ENCODE assay signal across 8 cellular contexts in the genomic region with DNA sequence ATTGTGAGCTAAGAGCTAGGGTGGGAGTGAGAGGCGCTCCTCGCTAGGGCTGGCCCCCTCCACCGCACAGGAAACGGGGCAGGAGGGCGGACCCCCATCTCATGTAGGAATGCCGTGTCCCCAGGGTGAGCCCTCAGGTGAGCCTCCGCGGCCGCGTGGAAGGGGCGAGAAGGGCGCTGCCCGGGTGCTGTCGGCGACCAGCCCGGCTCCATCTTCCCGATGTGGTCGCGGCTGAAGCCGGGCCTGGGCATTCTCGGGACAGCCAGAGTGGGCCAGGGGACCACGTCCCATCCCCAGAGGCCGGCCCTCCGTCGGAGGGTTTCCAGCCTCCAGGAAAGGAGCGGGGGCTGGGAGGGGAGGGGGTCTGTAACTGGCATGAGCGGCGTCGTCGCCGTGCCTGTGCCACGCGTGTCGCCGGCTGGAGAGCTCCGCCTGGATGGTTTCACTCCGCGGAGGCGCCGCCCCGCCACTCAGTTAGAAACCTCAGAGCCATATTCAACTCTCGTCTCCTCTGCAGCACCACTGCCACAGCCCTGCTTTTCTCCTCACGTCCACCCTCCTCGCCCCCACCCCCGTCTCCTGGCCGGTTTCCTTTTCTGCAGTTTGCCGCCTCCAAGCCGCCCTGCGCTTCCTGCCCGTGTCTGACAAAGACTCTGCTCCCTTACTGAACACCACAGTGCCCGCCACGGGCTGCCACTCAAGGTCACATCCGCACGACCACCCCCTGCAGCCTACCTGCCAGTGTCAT. TPM values are rescaled to one million over a fixed set of nuclear protein-coding genes. Genes with fewer than 3 reads are reported as not detected.
DNase-seq lines count a peak whose midpoint lies in the region; ATAC-seq, FAIRE-seq and TF ChIP-seq lines count a peak whose summit lies in the region.

A gene with protein sequence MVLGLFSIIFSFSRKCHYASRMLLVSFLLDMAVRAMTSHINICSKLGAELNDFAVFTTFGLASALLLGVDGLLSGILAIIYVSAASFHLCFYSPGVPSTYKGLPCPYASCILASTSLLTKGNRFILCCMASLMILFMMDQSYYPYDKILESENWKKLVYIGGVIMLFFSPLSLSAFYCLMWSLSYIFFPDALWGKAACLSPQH (plus strand): TSS at position 46 of the 748 bp plus-strand sequence. CDS start 4,903 bp downstream, outside the sequence.

- TF ChIP-seq POLR2A in endothelial cell of umbilical vein (IDR thresholded peaks at IDR 0.05; ENCODE audit: low read depth, low read length) (peak; percentile 21), uterus (IDR thresholded peaks at IDR 0.05) (no peak)

- no peak within 1 kb of the TSS for H3K9ac ChIP-seq in endothelial cell of umbilical vein (replicated peaks; ENCODE audit: extremely low read depth, insufficient read depth, low read length)

- H3K4me2 ChIP-seq in endothelial cell of umbilical vein (ENCODE audit: insufficient read depth, low read length), result peak within 1 kb of the TSS; percentile 67
- H3K4me2 ChIP-seq in osteoblast (ENCODE audit: insufficient read depth, low read length), result peak within 1 kb of the TSS; percentile 84

- no peaks in the 10 kb centered on the region for H3K9me3 Mint-ChIP-seq in CD4-positive, CD25-positive, alpha-beta regulatory T cell
- no peaks in the 10 kb centered on the region for H3K9me3 Mint-ChIP-seq in activated CD8-positive, alpha-beta T cell treated with anti-CD3 and anti-CD28 coated beads, Interleukin-2, amount 10 ng/mL, durations not matched to agents 7 days and 5 days (ENCODE audit: insufficient read depth)

- dilution Hi-C loops in endothelial cell of umbilical vein (cut with MboI; ENCODE audit: extremely low pct_ligation_motif_present, low sequenced_read_pairs), result no loop called here

- H3K27me3 ChIP-seq in CD4-positive, CD25-positive, alpha-beta regulatory T cell (ENCODE audit: control insufficient read depth, insufficient read depth, low read length), result no peaks in the 10 kb centered on the region
- no peaks in the 10 kb centered on the region for H3K27me3 ChIP-seq in endothelial cell of umbilical vein (ENCODE audit: control insufficient read depth in 2 of 2, insufficient read depth in 2 of 2, low read length in 2 of 2)
- H3K27me3 ChIP-seq in osteoblast (ENCODE audit: insufficient read depth, low read length), result no peaks in the 10 kb centered on the region
- no peaks in the 10 kb centered on the region for H3K27me3 ChIP-seq in uterus

- no peak within 1 kb of the TSS for H3K27ac ChIP-seq in CD4-positive, CD25-positive, alpha-beta regulatory T cell (ENCODE audit: insufficient read depth, low read length, poor library complexity, severe bottlenecking)
- H3K27ac ChIP-seq in endothelial cell of umbilical vein (ENCODE audit: insufficient read depth, low read depth, low read length) (no peak within 1 kb of the TSS), osteoblast (ENCODE audit: low read depth, low read length) (no peak within 1 kb of the TSS), uterus (no peak within 1 kb of the TSS)

- H4K20me1 ChIP-seq in endothelial cell of umbilical vein (replicated peaks; ENCODE audit: control insufficient read depth, extremely low read depth, insufficient read depth, low read length) (no peaks in the 10 kb centered on the region), osteoblast (ENCODE audit: insufficient read depth, low read length) (no peaks in the 10 kb centered on the region)

- peak within 1 kb of the TSS; percentile 80 to 90 (median 88) for H3K4me3 Mint-ChIP-seq in CD4-positive, CD25-positive, alpha-beta regulatory T cell
- peak within 1 kb of the TSS; percentile 62 for H3K4me3 Mint-ChIP-seq in activated CD8-positive, alpha-beta T cell treated with anti-CD3 and anti-CD28 coated beads, Interleukin-2, amount 10 ng/mL, durations not matched to agents 7 days and 5 days

- H3K27ac Mint-ChIP-seq in CD4-positive, CD25-positive, alpha-beta regulatory T cell, result peak within 1 kb of the TSS; percentile 75 to 93 (median 85)
- H3K27ac Mint-ChIP-seq in activated CD8-positive, alpha-beta T cell treated with anti-CD3 and anti-CD28 coated beads, Interleukin-2, amount 10 ng/mL, durations not matched to agents 7 days and 5 days, result peak within 1 kb of the TSS; percentile 84

- in situ Hi-C loops in KBM-7 (cut with MboI; ENCODE audit: low pct_unique_long_range_greater_than_20kb, low sequenced_read_pairs), result loop anchor here (25.0 kb wide), 1 partner anchor 277 kb away; no protein-coding TSS in a partner anchor

- no TSS peak for BruUV-seq in endothelial cell of umbilical vein (replicated peaks; lab: Mats Ljungman, UMichigan)

- peaks cover 10 to 20% (median 14%) of the 10 kb centered on the region in 4 donors for H3K4me1 Mint-ChIP-seq in CD4-positive, CD25-positive, alpha-beta regulatory T cell
- peaks cover 27% of the 10 kb centered on the region for H3K4me1 Mint-ChIP-seq in activated CD8-positive, alpha-beta T cell treated with anti-CD3 and anti-CD28 coated beads, Interleukin-2, amount 10 ng/mL, durations not matched to agents 7 days and 5 days (ENCODE audit: low read depth)

- no peaks in the 10 kb centered on the region for H3K79me2 ChIP-seq in endothelial cell of umbilical vein (ENCODE audit: control insufficient read depth, insufficient read depth, low read length)
- no peaks in the 10 kb centered on the region for H3K79me2 ChIP-seq in osteoblast (ENCODE audit: insufficient read depth, low read length)

- H3K36me3 Mint-ChIP-seq in CD4-positive, CD25-positive, alpha-beta regulatory T cell, result peaks cover 23% of the 10 kb centered on the region
- peaks cover 17% of the 10 kb centered on the region for H3K36me3 Mint-ChIP-seq in activated CD8-positive, alpha-beta T cell treated with anti-CD3 and anti-CD28 coated beads, Interleukin-2, amount 10 ng/mL, durations not matched to agents 7 days and 5 days (ENCODE audit: low read depth)

- intact Hi-C loops in endothelial cell of umbilical vein (cut with micrococcal nuclease) (loop anchor here (2.0 kb wide), 1 partner anchor 32 kb away; a partner anchor contains a TSS), uterus (cut with DNase I; ENCODE audit: low total_unique reads) (no loop called here)

- H2AFZ ChIP-seq in endothelial cell of umbilical vein (ENCODE audit: low read depth, low read length) (peak within 1 kb of the TSS; percentile 88), osteoblast (ENCODE audit: low read length) (peak within 1 kb of the TSS; percentile 83)

- no peak for TF ChIP-seq CTCF in endothelial cell of umbilical vein (IDR thresholded peaks at IDR 0.05; ENCODE audit: extremely low read depth in 1 of 2, insufficient read depth in 1 of 2, low read depth in 1 of 2, low read length in 2 of 2)
- TF ChIP-seq CTCF in osteoblast (IDR thresholded peaks at IDR 0.05; ENCODE audit: extremely low read depth, low read depth, low read length), result no peak
- no peak for TF ChIP-seq CTCF in uterus (IDR thresholded peaks at IDR 0.05)

- H3K27me3 Mint-ChIP-seq in CD4-positive, CD25-positive, alpha-beta regulatory T cell, result no peaks in the 10 kb centered on the region
- H3K27me3 Mint-ChIP-seq in activated CD8-positive, alpha-beta T cell treated with anti-CD3 and anti-CD28 coated beads, Interleukin-2, amount 10 ng/mL, durations not matched to agents 7 days and 5 days (ENCODE audit: low read depth), result no peaks in the 10 kb centered on the region

- peak; percentile 42 for FAIRE-seq in endothelial cell of umbilical vein (lab: Jason Lieb, UNC)

- ATAC-seq in CD4-positive, CD25-positive, alpha-beta regulatory T cell (ENCODE audit: low read depth in 2 of 2), result peak; percentile 68 to 75
- ATAC-seq in activated CD8-positive, alpha-beta T cell treated with anti-CD3 and anti-CD28 coated beads, Interleukin-2, amount 10 ng/mL, durations not matched to agents 7 days and 5 days, result peak; percentile 87
- no peak for ATAC-seq in GM21576 (IDR thresholded peaks at IDR 0.05; ENCODE audit: unreplicated experiment)

- H3K9me1 ChIP-seq in endothelial cell of umbilical vein (replicated peaks; ENCODE audit: control insufficient read depth, extremely low read depth, insufficient read depth, low read length), result no peaks in the 10 kb centered on the region

- H3K9me3 ChIP-seq in CD4-positive, CD25-positive, alpha-beta regulatory T cell (ENCODE audit: control insufficient read depth in 2 of 2, low read length in 2 of 2), result no peaks in the 10 kb centered on the region
- H3K9me3 ChIP-seq in endothelial cell of umbilical vein (replicated peaks; ENCODE audit: control insufficient read depth, insufficient read depth, low read length), result no peaks in the 10 kb centered on the region
- H3K9me3 ChIP-seq in osteoblast (ENCODE audit: low read depth, low read length), result no peaks in the 10 kb centered on the region
- no peaks in the 10 kb centered on the region for H3K9me3 ChIP-seq in uterus

- POLR2A ChIA-PET in activated CD8-positive, alpha-beta T cell treated with anti-CD3 and anti-CD28 coated beads, Interleukin-2, amount 10 ng/mL, durations not matched to agents 7 days and 5 days (lab: Charles Lee), result interaction anchor here (0.6 to 2.5 kb wide), 3 partner anchors 18 to 1543 kb away, joined by 3 to 6 read pairs (median 4); a partner anchor contains a TSS
- POLR2A ChIA-PET in endothelial cell of umbilical vein (lab: Charles Lee), result interaction anchor here (1.3 kb wide), 1 partner anchor 32 kb away, joined by 3 read pairs; a partner anchor contains a TSS

- peak within 1 kb of the TSS; percentile 59 for H3K4me3 ChIP-seq in CD4-positive, CD25-positive, alpha-beta regulatory T cell (ENCODE audit: low read depth, low read length)
- H3K4me3 ChIP-seq in endothelial cell of umbilical vein (replicated peaks in 1 of 3; ENCODE audit: insufficient read depth in 1 of 3, low read depth in 1 of 3, low read length in 3 of 3), result peak within 1 kb of the TSS; percentile 14 to 37 (median 35)
- H3K4me3 ChIP-seq in osteoblast (ENCODE audit: insufficient read depth, low read length), result peak within 1 kb of the TSS; percentile 67
- H3K4me3 ChIP-seq in uterus, result peak within 1 kb of the TSS; percentile 35

- peak in 2 of 3 donors; percentile 39 to 74 for DNase-seq in CD4-positive, CD25-positive, alpha-beta regulatory T cell
- DNase-seq in activated CD8-positive, alpha-beta T cell treated with anti-CD3 and anti-CD28 coated beads, Interleukin-2, amount 10 ng/mL, durations not matched to agents 7 days and 5 days, result peak; percentile 71
- DNase-seq in endothelial cell of umbilical vein (ENCODE audit: low read depth, low spot score) (peak; percentile 38), osteoblast (ENCODE audit: insufficient read length, low spot score, missing footprints) (no peak), uterus (no peak), NCI-H2107 (lab: John Stamatoyannopoulos, UW) (no peak), KBM-7 (no peak)

- peaks cover 15% of the 10 kb centered on the region for H3K4me1 ChIP-seq in CD4-positive, CD25-positive, alpha-beta regulatory T cell (ENCODE audit: control insufficient read depth, insufficient read depth, low read length, poor library complexity, severe bottlenecking)
- H3K4me1 ChIP-seq in endothelial cell of umbilical vein (ENCODE audit: control insufficient read depth, extremely low read depth, insufficient read depth, low read length), result peaks cover 8% of the 10 kb centered on the region
- peaks cover 5% of the 10 kb centered on the region for H3K4me1 ChIP-seq in osteoblast (ENCODE audit: insufficient read depth, low read length)
- H3K4me1 ChIP-seq in uterus, result no peaks in the 10 kb centered on the region

- H3K36me3 ChIP-seq in CD4-positive, CD25-positive, alpha-beta regulatory T cell (ENCODE audit: control insufficient read depth, insufficient read depth, low read length), result peaks cover 6% of the 10 kb centered on the region
- H3K36me3 ChIP-seq in endothelial cell of umbilical vein (ENCODE audit: control insufficient read depth in 2 of 2, extremely low read depth in 1 of 2, insufficient read depth in 2 of 2, low read length in 2 of 2) (peaks cover 0 to 2% of the 10 kb centered on the region in 2 experiments), osteoblast (ENCODE audit: insufficient read depth, low read length) (peaks cover 7% of the 10 kb centered on the region), uterus (no peaks in the 10 kb centered on the region)

- CTCF ChIA-PET in activated CD8-positive, alpha-beta T cell treated with anti-CD3 and anti-CD28 coated beads, Interleukin-2, amount 10 ng/mL, durations not matched to agents 7 days and 5 days (lab: Charles Lee), result interaction anchor here (1.2 to 2.7 kb wide), 2 partner anchors 13 to 288 kb away, joined by 3 to 14 read pairs; no protein-coding TSS in a partner anchor
- CTCF ChIA-PET in endothelial cell of umbilical vein (lab: Charles Lee), result interaction anchor here (1.0 to 5.0 kb wide), 4 partner anchors 19 to 288 kb away, joined by 3 to 28 read pairs (median 11); a partner anchor contains a TSS

RNA-seq across cellular contexts. Expression of the gene that starts here (rescaled TPM):
- total RNA-seq in CD4-positive, CD25-positive, alpha-beta regulatory T cell, result 1.1 TPM
- polyA plus RNA-seq in CD4-positive, CD25-positive, alpha-beta regulatory T cell, result under 1 TPM in 1 of 4 donors, not detected in 3; 0.12 TPM
- under 1 TPM in 1 of 2 experiments, not detected in 1; 0.40 TPM for total RNA-seq in activated CD8-positive, alpha-beta T cell treated with anti-CD3 and anti-CD28 coated beads, Interleukin-2, amount 10 ng/mL, durations not matched to agents 7 days and 5 days
- total RNA-seq in endothelial cell of umbilical vein (not detected in 2 replicates), osteoblast (under 0.01 TPM in 2 replicates), uterus (1 to 10 TPM in 1 of 4 donors, under 1 TPM in 1, not detected in 2; 0.07 to 1.1 TPM)
- 0.03 TPM in 1 of 2 replicates, not detected in the other for polyA plus RNA-seq in endothelial cell of umbilical vein
- 0.01 TPM in 1 of 2 replicates, not detected in the other for polyA plus RNA-seq in endothelial cell of umbilical vein (2011; cell fraction: cytosol; rRNA removed)
- 0.04 TPM in 1 of 2 replicates, not detected in the other for polyA plus RNA-seq in endothelial cell of umbilical vein (2011; cell fraction: nucleus; rRNA removed)
- 0.12 TPM in 1 of 2 replicates, not detected in the other for polyA plus RNA-seq in endothelial cell of umbilical vein (2012)
- not detected in 2 replicates for polyA minus RNA-seq in endothelial cell of umbilical vein
- polyA minus RNA-seq in endothelial cell of umbilical vein (2011; cell fraction: cytosol; rRNA and poly(A)+ RNA removed), result not detected
- polyA minus RNA-seq in endothelial cell of umbilical vein (2011; cell fraction: nucleus; rRNA and poly(A)+ RNA removed), result 0.14 TPM in 1 of 2 replicates, not detected in the other

Comparison
In these comparisons a context has a peak if more than half of its experiments do, and no peak if none do; other contexts are left out.
1. Peak in DNase-seq and ATAC-seq in activated CD8-positive, alpha-beta T cell treated with anti-CD3 and anti-CD28 coated beads, Interleukin-2, amount 10 ng/mL, durations not matched to agents 7 days and 5 days; RNA of the gene not detected or under 1 TPM.
2. Peak in DNase-seq, H3K4me3 ChIP-seq and H3K4me2 ChIP-seq in endothelial cell of umbilical vein; RNA of the gene not detected or under 1 TPM.
3. DNase-seq: peak in CD4-positive, CD25-positive, alpha-beta regulatory T cell (2 of 3); none in osteoblast (single experiment), uterus (0 of 2), NCI-H2107 (single experiment) and KBM-7 (single experiment).
4. Peak in every context shown above with its lines, with median percentiles within 50 percentile points of each other: H3K4me3 ChIP-seq.